1 cellular context compared by ENCODE assay signal in the genomic region with DNA sequence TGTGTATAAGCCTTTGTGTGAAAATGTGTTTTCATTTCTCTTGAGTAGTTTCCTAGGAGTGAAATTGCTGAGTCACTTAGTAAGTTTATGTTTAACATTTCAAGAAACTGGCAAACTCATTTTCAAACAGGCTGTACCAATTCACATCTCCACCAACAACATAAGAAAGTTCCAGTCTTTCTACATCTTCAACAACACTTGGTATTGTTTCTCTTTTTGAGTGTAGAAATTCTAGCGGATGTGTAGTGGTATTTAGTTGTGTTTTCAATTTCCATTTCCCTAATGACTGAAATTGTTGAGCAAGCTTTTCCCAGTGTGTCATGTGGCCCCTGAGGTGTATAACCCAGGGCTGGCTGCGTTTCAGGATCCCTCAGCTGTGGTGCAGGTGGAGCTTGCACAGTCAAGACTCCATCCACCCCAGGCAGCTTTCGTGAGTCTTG.
TF ChIP-seq lines count a peak whose summit lies in the region.

No MANE protein-coding gene starts in this region.

TF ChIP-seq in K562, 482 proteins besides CTCF, POLR2A, EP300 and RAD21 (continued from another document):
- TF ChIP-seq, protein P1, sequence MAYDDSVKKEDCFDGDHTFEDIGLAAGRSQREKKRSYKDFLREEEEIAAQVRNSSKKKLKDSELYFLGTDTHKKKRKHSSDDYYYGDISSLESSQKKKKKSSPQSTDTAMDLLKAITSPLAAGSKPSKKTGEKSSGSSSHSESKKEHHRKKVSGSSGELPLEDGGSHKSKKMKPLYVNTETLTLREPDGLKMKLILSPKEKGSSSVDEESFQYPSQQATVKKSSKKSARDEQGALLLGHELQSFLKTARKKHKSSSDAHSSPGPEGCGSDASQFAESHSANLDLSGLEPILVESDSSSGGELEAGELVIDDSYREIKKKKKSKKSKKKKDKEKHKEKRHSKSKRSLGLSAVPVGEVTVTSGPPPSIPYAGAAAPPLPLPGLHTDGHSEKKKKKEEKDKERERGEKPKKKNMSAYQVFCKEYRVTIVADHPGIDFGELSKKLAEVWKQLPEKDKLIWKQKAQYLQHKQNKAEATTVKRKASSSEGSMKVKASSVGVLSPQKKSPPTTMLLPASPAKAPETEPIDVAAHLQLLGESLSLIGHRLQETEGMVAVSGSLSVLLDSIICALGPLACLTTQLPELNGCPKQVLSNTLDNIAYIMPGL (CRISPR knock-in tag; IDR thresholded peaks at IDR 0.05): no peak
- TF ChIP-seq CAMTA2 (CRISPR knock-in tag; conservative IDR thresholded peaks at IDR 0.05) (no peak), COPS2 (conservative IDR thresholded peaks at IDR 0.05) (no peak), RBM17 (IDR thresholded peaks at IDR 0.05; ENCODE audit: borderline replicate concordance, low read depth, low read length) (no peak), ZNF707 (CRISPR knock-in tag; conservative IDR thresholded peaks at IDR 0.05) (no peak), BRD9 (IDR thresholded peaks at IDR 0.05; ENCODE audit: low read depth, partially characterized antibody) (peak; percentile 19), TAF9B (IDR thresholded peaks at IDR 0.05; ENCODE audit: partially characterized antibody) (no peak), RFX7 (CRISPR knock-in tag; IDR thresholded peaks at IDR 0.05) (no peak), ZC3H4 (CRISPR knock-in tag; IDR thresholded peaks at IDR 0.05; ENCODE audit: borderline replicate concordance) (no peak), CEBPB (tag; IDR thresholded peaks at IDR 0.05) (peak; percentile 84), CCAR2 (IDR thresholded peaks at IDR 0.05; ENCODE audit: low read depth, low read length) (no peak), PHB2 (IDR thresholded peaks at IDR 0.05; ENCODE audit: low read depth) (no peak), ZNF507 (tag; conservative IDR thresholded peaks at IDR 0.05) (no peak), BACH1 (tag; IDR thresholded peaks at IDR 0.05) (peak; percentile 95)
- TF ChIP-seq, protein P2, sequence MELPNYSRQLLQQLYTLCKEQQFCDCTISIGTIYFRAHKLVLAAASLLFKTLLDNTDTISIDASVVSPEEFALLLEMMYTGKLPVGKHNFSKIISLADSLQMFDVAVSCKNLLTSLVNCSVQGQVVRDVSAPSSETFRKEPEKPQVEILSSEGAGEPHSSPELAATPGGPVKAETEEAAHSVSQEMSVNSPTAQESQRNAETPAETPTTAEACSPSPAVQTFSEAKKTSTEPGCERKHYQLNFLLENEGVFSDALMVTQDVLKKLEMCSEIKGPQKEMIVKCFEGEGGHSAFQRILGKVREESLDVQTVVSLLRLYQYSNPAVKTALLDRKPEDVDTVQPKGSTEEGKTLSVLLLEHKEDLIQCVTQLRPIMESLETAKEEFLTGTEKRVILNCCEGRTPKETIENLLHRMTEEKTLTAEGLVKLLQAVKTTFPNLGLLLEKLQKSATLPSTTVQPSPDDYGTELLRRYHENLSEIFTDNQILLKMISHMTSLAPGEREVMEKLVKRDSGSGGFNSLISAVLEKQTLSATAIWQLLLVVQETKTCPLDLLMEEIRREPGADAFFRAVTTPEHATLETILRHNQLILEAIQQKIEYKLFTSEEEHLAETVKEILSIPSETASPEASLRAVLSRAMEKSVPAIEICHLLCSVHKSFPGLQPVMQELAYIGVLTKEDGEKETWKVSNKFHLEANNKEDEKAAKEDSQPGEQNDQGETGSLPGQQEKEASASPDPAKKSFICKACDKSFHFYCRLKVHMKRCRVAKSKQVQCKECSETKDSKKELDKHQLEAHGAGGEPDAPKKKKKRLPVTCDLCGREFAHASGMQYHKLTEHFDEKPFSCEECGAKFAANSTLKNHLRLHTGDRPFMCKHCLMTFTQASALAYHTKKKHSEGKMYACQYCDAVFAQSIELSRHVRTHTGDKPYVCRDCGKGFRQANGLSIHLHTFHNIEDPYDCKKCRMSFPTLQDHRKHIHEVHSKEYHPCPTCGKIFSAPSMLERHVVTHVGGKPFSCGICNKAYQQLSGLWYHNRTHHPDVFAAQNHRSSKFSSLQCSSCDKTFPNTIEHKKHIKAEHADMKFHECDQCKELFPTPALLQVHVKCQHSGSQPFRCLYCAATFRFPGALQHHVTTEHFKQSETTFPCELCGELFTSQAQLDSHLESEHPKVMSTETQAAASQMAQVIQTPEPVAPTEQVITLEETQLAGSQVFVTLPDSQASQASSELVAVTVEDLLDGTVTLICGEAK (IDR thresholded peaks at IDR 0.05): no peak
- TF ChIP-seq, protein P2 (CRISPR knock-in tag; IDR thresholded peaks at IDR 0.05): no peak
- TF ChIP-seq, protein P3, sequence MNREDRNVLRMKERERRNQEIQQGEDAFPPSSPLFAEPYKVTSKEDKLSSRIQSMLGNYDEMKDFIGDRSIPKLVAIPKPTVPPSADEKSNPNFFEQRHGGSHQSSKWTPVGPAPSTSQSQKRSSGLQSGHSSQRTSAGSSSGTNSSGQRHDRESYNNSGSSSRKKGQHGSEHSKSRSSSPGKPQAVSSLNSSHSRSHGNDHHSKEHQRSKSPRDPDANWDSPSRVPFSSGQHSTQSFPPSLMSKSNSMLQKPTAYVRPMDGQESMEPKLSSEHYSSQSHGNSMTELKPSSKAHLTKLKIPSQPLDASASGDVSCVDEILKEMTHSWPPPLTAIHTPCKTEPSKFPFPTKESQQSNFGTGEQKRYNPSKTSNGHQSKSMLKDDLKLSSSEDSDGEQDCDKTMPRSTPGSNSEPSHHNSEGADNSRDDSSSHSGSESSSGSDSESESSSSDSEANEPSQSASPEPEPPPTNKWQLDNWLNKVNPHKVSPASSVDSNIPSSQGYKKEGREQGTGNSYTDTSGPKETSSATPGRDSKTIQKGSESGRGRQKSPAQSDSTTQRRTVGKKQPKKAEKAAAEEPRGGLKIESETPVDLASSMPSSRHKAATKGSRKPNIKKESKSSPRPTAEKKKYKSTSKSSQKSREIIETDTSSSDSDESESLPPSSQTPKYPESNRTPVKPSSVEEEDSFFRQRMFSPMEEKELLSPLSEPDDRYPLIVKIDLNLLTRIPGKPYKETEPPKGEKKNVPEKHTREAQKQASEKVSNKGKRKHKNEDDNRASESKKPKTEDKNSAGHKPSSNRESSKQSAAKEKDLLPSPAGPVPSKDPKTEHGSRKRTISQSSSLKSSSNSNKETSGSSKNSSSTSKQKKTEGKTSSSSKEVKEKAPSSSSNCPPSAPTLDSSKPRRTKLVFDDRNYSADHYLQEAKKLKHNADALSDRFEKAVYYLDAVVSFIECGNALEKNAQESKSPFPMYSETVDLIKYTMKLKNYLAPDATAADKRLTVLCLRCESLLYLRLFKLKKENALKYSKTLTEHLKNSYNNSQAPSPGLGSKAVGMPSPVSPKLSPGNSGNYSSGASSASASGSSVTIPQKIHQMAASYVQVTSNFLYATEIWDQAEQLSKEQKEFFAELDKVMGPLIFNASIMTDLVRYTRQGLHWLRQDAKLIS (CRISPR knock-in tag; IDR thresholded peaks at IDR 0.05): no peak
